Comparison of ENCODE assay signal across 18 cellular contexts in the genomic region with DNA sequence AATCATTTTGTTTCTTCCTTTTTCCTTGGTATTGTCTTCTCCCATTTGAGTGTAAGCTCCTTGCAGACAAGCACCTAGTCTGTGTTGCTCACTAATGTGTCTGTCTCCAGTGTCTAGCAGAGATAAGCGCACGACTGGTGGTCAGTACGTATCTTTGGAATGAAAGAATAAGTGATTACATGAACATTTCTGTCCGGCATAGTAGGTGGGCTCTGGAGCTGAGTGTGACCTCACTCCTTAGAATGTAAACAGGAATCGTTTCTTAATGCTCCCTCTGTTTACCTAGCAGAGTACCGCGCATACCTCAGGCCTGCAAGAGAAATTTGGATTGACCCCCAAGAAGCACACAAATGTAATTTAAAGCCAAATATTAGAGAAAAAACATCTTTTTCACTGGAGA.
DNase-seq lines count a peak whose midpoint lies in the region; ATAC-seq, FAIRE-seq and TF ChIP-seq lines count a peak whose summit lies in the region.
"Had no signal": no experiment of that assay in that cellular context is flagged by ENCODE, and none has a peak within 500 bp of the region (broad histone marks: within the 10 kb centered on the region; RNA-seq: fewer than 3 reads in every experiment).

No MANE protein-coding gene starts in this region.

- H3K9ac ChIP-seq in muscle layer of colon (ENCODE audit: low read length), result peak overlapping the region; percentile 14
- H3K9ac ChIP-seq: BLaER1 had no signal

- H3K9me3 ChIP-seq in SJCRH30 (replicated peaks) (no peaks in the 10 kb centered on the region), muscle layer of colon (ENCODE audit: low read length) (no peaks in the 10 kb centered on the region), testis (no peaks in the 10 kb centered on the region), aorta (ENCODE audit: control insufficient read depth, low read length) (no peaks in the 10 kb centered on the region)
- H3K9me3 ChIP-seq: BLaER1 had no signal

- no peak overlapping the region for H3K4me3 Mint-ChIP-seq in brain
- H3K4me3 Mint-ChIP-seq: effector memory CD8-positive, alpha-beta T cell; IgD-negative memory B cell; T-cell had no signal

- intact Hi-C loops in testis (cut with DNase I; ENCODE audit: low total_unique reads), result loop anchor here (10.0 kb wide), 1 partner anchor 56 kb away; no protein-coding TSS in a partner anchor
- intact Hi-C loops in aorta (cut with DNase I), result loop anchor here in 1 of 2 donors (10.0 kb wide), 1 partner anchor 66 kb away; no protein-coding TSS in a partner anchor

- no peak for TF ChIP-seq POLR2A in testis (IDR thresholded peaks at IDR 0.05)

- peak overlapping the region in 4 of 5 experiments; percentile 73 to 91 (median 80) for H3K27ac Mint-ChIP-seq in brain
- H3K27ac Mint-ChIP-seq: effector memory CD8-positive, alpha-beta T cell; IgD-negative memory B cell; T-cell had no signal

- H3K9me3 Mint-ChIP-seq in brain, result no peaks in the 10 kb centered on the region
- H3K9me3 Mint-ChIP-seq: effector memory CD8-positive, alpha-beta T cell; T-cell had no signal

- H3K4me3 ChIP-seq in SJCRH30 (no peak overlapping the region), muscle layer of colon (ENCODE audit: low read depth in 1 of 2, low read length in 2 of 2) (no peak overlapping the region), testis (no peak overlapping the region), aorta (ENCODE audit: low read length in 2 of 2) (no peak overlapping the region)
- H3K4me3 ChIP-seq: BLaER1 had no signal

- H3K27ac ChIP-seq in SJCRH30 (peak overlapping the region; percentile 10; the same call in 1 of the 2 replicates), muscle layer of colon (ENCODE audit: low read depth, low read length) (peak overlapping the region; percentile 52), testis (peak overlapping the region; percentile 36 to 85), aorta (ENCODE audit: low read depth in 1 of 2, low read length in 2 of 2) (peak overlapping the region in 1 of 2 donors; percentile 32)
- H3K27ac ChIP-seq: BLaER1, foreskin keratinocyte had no signal

- no peak for FAIRE-seq in GM19239 (lab: Jason Lieb, UNC)

- DNase-seq in SJCRH30 (no peak), testis (no peak), GM19239 (ENCODE audit: insufficient read length, low spot score) (no peak), aorta (no peak)
- DNase-seq: activated CD4-positive, CD25-positive, alpha-beta regulatory T cell treated with anti-CD3 and anti-CD28 coated beads, Interleukin-2, amount 50 U/mL, for 72 hours; activated naive CD4-positive, alpha-beta T cell; effector memory CD8-positive, alpha-beta T cell; foreskin keratinocyte; NCI-H2081; NCI-H69; occipital lobe; stimulated activated naive CD4-positive, alpha-beta T cell treated with Interleukin-2 at 50 U/mL for 16 hours; T-cell had no signal

- no peaks in the 10 kb centered on the region for H3K36me3 Mint-ChIP-seq in brain
- H3K36me3 Mint-ChIP-seq: IgD-negative memory B cell, T-cell had no signal

- ATAC-seq in GM18870 (IDR thresholded peaks at IDR 0.05; ENCODE audit: unreplicated experiment) (no peak), aorta (ENCODE audit: low FRiP score) (no peak)
- ATAC-seq: effector memory CD8-positive, alpha-beta T cell; foreskin keratinocyte; T-cell had no signal

- no peaks in the 10 kb centered on the region for H3K27me3 Mint-ChIP-seq in brain

- 64 to 65% methylated on average over 7 of the region's 7 CpGs for whole genome bisulfite sequencing in testis, 2 donors
- 67 to 75% methylated on average over 7 of the region's 7 CpGs for WGBS in aorta, 2 donors

- peaks cover 93% of the 10 kb centered on the region for H3K4me1 Mint-ChIP-seq in brain
- H3K4me1 Mint-ChIP-seq: IgD-negative memory B cell, T-cell had no signal

- no peak for TF ChIP-seq CTCF in brain (conservative IDR thresholded peaks at IDR 0.05)
- TF ChIP-seq CTCF in testis (IDR thresholded peaks at IDR 0.05), result no peak

- H3K27me3 ChIP-seq in SJCRH30, result no peaks in the 10 kb centered on the region
- H3K27me3 ChIP-seq in muscle layer of colon (ENCODE audit: control insufficient read depth in 1 of 2, insufficient read depth in 2 of 2, low read length in 2 of 2), result no peaks in the 10 kb centered on the region
- H3K27me3 ChIP-seq in testis, result no peaks in the 10 kb centered on the region
- H3K27me3 ChIP-seq in aorta (ENCODE audit: control insufficient read depth in 1 of 2, insufficient read depth in 2 of 2, low read length in 1 of 2), result no peaks in the 10 kb centered on the region
- H3K27me3 ChIP-seq: BLaER1, foreskin keratinocyte had no signal

- no peaks in the 10 kb centered on the region for H3K36me3 ChIP-seq in SJCRH30
- no peaks in the 10 kb centered on the region for H3K36me3 ChIP-seq in muscle layer of colon (ENCODE audit: insufficient read depth, low read length)
- H3K36me3 ChIP-seq in testis (ENCODE audit: low read depth, missing control alignments), result no peaks in the 10 kb centered on the region
- no peaks in the 10 kb centered on the region for H3K36me3 ChIP-seq in aorta (ENCODE audit: control insufficient read depth in 1 of 2, insufficient read depth in 2 of 2, low read length in 1 of 2)
- H3K36me3 ChIP-seq: BLaER1 had no signal

- H3K4me1 ChIP-seq in SJCRH30, result peaks cover 16% of the 10 kb centered on the region
- H3K4me1 ChIP-seq in muscle layer of colon (ENCODE audit: insufficient read depth, low read length), result peaks cover 89% of the 10 kb centered on the region
- H3K4me1 ChIP-seq in testis, result peaks cover 60% of the 10 kb centered on the region
- H3K4me1 ChIP-seq in aorta (ENCODE audit: control insufficient read depth in 1 of 2, insufficient read depth in 2 of 2, low read length in 2 of 2), result peaks cover 3 to 12% of the 10 kb centered on the region in 2 donors
- H3K4me1 ChIP-seq: foreskin keratinocyte had no signal
